Comparison of ENCODE assay signal across 9 cellular contexts in genomic region chr6:137868721-137869631, GRCh38. TPM values are rescaled to one million over a fixed set of nuclear protein-coding genes. Genes with fewer than 3 reads are reported as not detected.
A peak's percentile ranks its signal among the peaks of the same experiment; 100 is the strongest.
DNase-seq lines count a peak whose midpoint lies in the region; ATAC-seq and TF ChIP-seq lines count a peak whose summit lies in the region.
"Had no signal": no experiment of that assay in that cellular context is flagged by ENCODE, and none has a peak within 500 bp of the region (broad histone marks: within the 10 kb centered on the region; RNA-seq: fewer than 3 reads in every experiment).

No MANE protein-coding gene starts in this region.

- TF ChIP-seq CTCF in KMS-11 (conservative IDR thresholded peaks at IDR 0.05; ENCODE audit: low read depth, low read length), result peak; percentile 36; the same call in 1 of the 2 replicates
- no peak for TF ChIP-seq CTCF in colonic mucosa (IDR thresholded peaks at IDR 0.05)
- TF ChIP-seq CTCF in nephron (IDR thresholded peaks at IDR 0.05; ENCODE audit: unreplicated experiment in 3 of 3), result no peak

- H3K9ac ChIP-seq in KMS-11 (peak overlapping the region; percentile 92), colonic mucosa (ENCODE audit: low read depth in 2 of 2, low read length in 2 of 2) (peak overlapping the region; percentile 55 to 98)

- H3K27me3 ChIP-seq in CD4-positive, CD25-positive, alpha-beta regulatory T cell (ENCODE audit: control insufficient read depth, insufficient read depth, low read length), result no peaks in the 10 kb centered on the region
- H3K27me3 ChIP-seq in KMS-11 (ENCODE audit: insufficient read depth, low read depth), result no peaks in the 10 kb centered on the region
- no peaks in the 10 kb centered on the region for H3K27me3 ChIP-seq in colonic mucosa

- H3K27ac Mint-ChIP-seq in CD4-positive, CD25-positive, alpha-beta regulatory T cell, result peak overlapping the region; percentile 98 to 99 (median 99)
- H3K27ac Mint-ChIP-seq in nephron, result no peak overlapping the region

- peak overlapping the region; percentile 99 for H3K4me3 ChIP-seq in CD4-positive, CD25-positive, alpha-beta regulatory T cell (ENCODE audit: low read depth, low read length)
- H3K4me3 ChIP-seq in KMS-11 (IDR thresholded peaks at IDR 0.05; ENCODE audit: insufficient read depth, low read depth, low read length) (no peak overlapping the region), colonic mucosa (peak overlapping the region; percentile 91)

- peak in 2 of 3 donors; percentile 46 to 49 for DNase-seq in CD4-positive, CD25-positive, alpha-beta regulatory T cell
- DNase-seq in colonic mucosa (no peak), hypothalamus (lab: John Stamatoyannopoulos, UW) (no peak), NCI-H1436 treated with DMSO at 0.1 percent for 48 hours (lab: John Stamatoyannopoulos, UW) (no peak), posterior cingulate gyrus (no peak)
- DNase-seq: NCI-H2029 treated with DMSO at 0.1 percent for 48 hours had no signal

- H3K9me3 ChIP-seq in CD4-positive, CD25-positive, alpha-beta regulatory T cell (ENCODE audit: control insufficient read depth in 2 of 2, low read length in 2 of 2), result no peaks in the 10 kb centered on the region
- H3K9me3 ChIP-seq in colonic mucosa, result no peaks in the 10 kb centered on the region

- intact Hi-C loops in colonic mucosa (cut with DNase I), result no loop called here
- intact Hi-C loops in posterior cingulate gyrus (cut with DNase I), result loop anchor here (5.0 kb wide), 1 partner anchor 67 kb away; no protein-coding TSS in a partner anchor

- peaks cover 40% of the 10 kb centered on the region for H3K36me3 ChIP-seq in CD4-positive, CD25-positive, alpha-beta regulatory T cell (ENCODE audit: control insufficient read depth, insufficient read depth, low read length)
- H3K36me3 ChIP-seq in KMS-11 (ENCODE audit: insufficient read depth), result peaks cover 21% of the 10 kb centered on the region; the same call in 1 of the 2 replicates
- no peaks in the 10 kb centered on the region for H3K36me3 ChIP-seq in colonic mucosa

- peaks cover 79% of the 10 kb centered on the region for H3K79me2 ChIP-seq in KMS-11 (ENCODE audit: insufficient read depth, low read depth)

- H3K9me3 Mint-ChIP-seq in CD4-positive, CD25-positive, alpha-beta regulatory T cell, result peaks cover 0 to 3% (median 0%) of the 10 kb centered on the region in 7 donors
- H3K9me3 Mint-ChIP-seq in nephron, result no peaks in the 10 kb centered on the region

- peak overlapping the region; percentile 97 for H3K27ac ChIP-seq in CD4-positive, CD25-positive, alpha-beta regulatory T cell (ENCODE audit: insufficient read depth, low read length, poor library complexity, severe bottlenecking)
- H3K27ac ChIP-seq in KMS-11, result peak overlapping the region; percentile 90
- H3K27ac ChIP-seq in colonic mucosa, result peak overlapping the region; percentile 99

- peaks cover 5% of the 10 kb centered on the region for H3K27me3 Mint-ChIP-seq in CD4-positive, CD25-positive, alpha-beta regulatory T cell
- H3K27me3 Mint-ChIP-seq in nephron (ENCODE audit: low read depth), result peaks cover 23% of the 10 kb centered on the region

- peaks cover 36% of the 10 kb centered on the region for H3K4me1 ChIP-seq in CD4-positive, CD25-positive, alpha-beta regulatory T cell (ENCODE audit: control insufficient read depth, insufficient read depth, low read length, poor library complexity, severe bottlenecking)
- H3K4me1 ChIP-seq in KMS-11 (ENCODE audit: low read depth, poor library complexity, severe bottlenecking) (peaks cover 32% of the 10 kb centered on the region), colonic mucosa (peaks cover 8% of the 10 kb centered on the region)

- H3K4me2 ChIP-seq in KMS-11, result peak overlapping the region; percentile 99

- no peak overlapping the region for H2AFZ ChIP-seq in KMS-11 (ENCODE audit: low read depth)

- peaks cover 31 to 70% (median 55%) of the 10 kb centered on the region in 4 donors for H3K4me1 Mint-ChIP-seq in CD4-positive, CD25-positive, alpha-beta regulatory T cell
- H3K4me1 Mint-ChIP-seq in nephron, result peaks cover 56% of the 10 kb centered on the region

- peak overlapping the region; percentile 92 to 98 (median 96) for H3K4me3 Mint-ChIP-seq in CD4-positive, CD25-positive, alpha-beta regulatory T cell
- peak overlapping the region; percentile 88 to 98 (median 96) for H3K4me3 Mint-ChIP-seq in nephron

- peaks cover 48% of the 10 kb centered on the region for H3K36me3 Mint-ChIP-seq in CD4-positive, CD25-positive, alpha-beta regulatory T cell
- peaks cover 22% of the 10 kb centered on the region for H3K36me3 Mint-ChIP-seq in nephron (ENCODE audit: low read depth)

- ATAC-seq in CD4-positive, CD25-positive, alpha-beta regulatory T cell (ENCODE audit: low read depth in 2 of 2), result no peak
- no peak for ATAC-seq in GM21526 (IDR thresholded peaks at IDR 0.05; ENCODE audit: low FRiP score, unreplicated experiment)

- H4K20me1 ChIP-seq in KMS-11 (ENCODE audit: insufficient read depth), result no peaks in the 10 kb centered on the region

RNA-seq across cellular contexts. Expression of gene TNFAIP3, which starts 1.9 kb away (rescaled TPM):
- total RNA-seq in CD4-positive, CD25-positive, alpha-beta regulatory T cell, result 3,783 TPM
- polyA plus RNA-seq in CD4-positive, CD25-positive, alpha-beta regulatory T cell, result 100 to 1,000 TPM in 2 of 4 donors, 10 to 100 TPM in 2; 70.5 to 103 (median 86.4) TPM
- total RNA-seq in colonic mucosa, result 10 to 100 TPM; 18.1 to 46.3 TPM

Comparison
In these comparisons a context has a peak if more than half of its experiments do, and no peak if none do; other contexts are left out.
1. DNase-seq: peak in CD4-positive, CD25-positive, alpha-beta regulatory T cell (2 of 3); none in colonic mucosa (single experiment), hypothalamus (0 of 51), NCI-H1436 treated with DMSO at 0.1 percent for 48 hours (single experiment) and posterior cingulate gyrus (0 of 10).
2. H3K27ac Mint-ChIP-seq: peak in CD4-positive, CD25-positive, alpha-beta regulatory T cell (3 of 3); none in nephron (0 of 3).
3. RNA of gene TNFAIP3, which starts 1.9 kb away (total RNA-seq): 3,783 TPM in CD4-positive, CD25-positive, alpha-beta regulatory T cell (single experiment); 18.1 to 46.3 TPM in colonic mucosa; every median in the first group is over 10 times any median in the second.
4. Peak in every context shown above with its lines, with median percentiles within 50 percentile points of each other: H3K27ac ChIP-seq.